8 cellular contexts compared by ENCODE assay signal in genomic region chr2:230713331-230714121, GRCh38. TPM values are rescaled to one million over a fixed set of nuclear protein-coding genes. Genes with fewer than 3 reads are reported as not detected.
DNase-seq lines count a peak whose midpoint lies in the region; ATAC-seq and TF ChIP-seq lines count a peak whose summit lies in the region.

No MANE protein-coding gene starts in this region.

- H3K4me3 ChIP-seq in NT2/D1 (ENCODE audit: insufficient read length, low read depth) (peak overlapping the region; percentile 85), fibroblast of mammary gland (ENCODE audit: control insufficient read depth, low read depth, low read length) (peak overlapping the region; percentile 87), thymus (ENCODE audit: low read length) (peak overlapping the region; percentile 96)

- H3K36me3 Mint-ChIP-seq in natural killer cell treated with Interleukin-12 subunit alpha and Interleukin-12 subunit beta and Interleukin-15 and Interleukin-18, amount 100 ng/mL, for 72 hours, result peaks cover 22% of the 10 kb centered on the region

- H3K27me3 Mint-ChIP-seq in natural killer cell treated with Interleukin-12 subunit alpha and Interleukin-12 subunit beta and Interleukin-15 and Interleukin-18, amount 100 ng/mL, for 72 hours, result no peaks in the 10 kb centered on the region

- no peaks in the 10 kb centered on the region for H3K9me3 Mint-ChIP-seq in natural killer cell treated with Interleukin-12 subunit alpha and Interleukin-12 subunit beta and Interleukin-15 and Interleukin-18, amount 100 ng/mL, for 72 hours

- peaks cover 2% of the 10 kb centered on the region for H3K4me1 ChIP-seq in NT2/D1 (ENCODE audit: insufficient read depth, insufficient read length)
- peaks cover 8% of the 10 kb centered on the region for H3K4me1 ChIP-seq in thymus (ENCODE audit: control insufficient read depth, insufficient read depth, low read length)

- peak overlapping the region; percentile 90 to 91 for H3K27ac Mint-ChIP-seq in natural killer cell treated with Interleukin-12 subunit alpha and Interleukin-12 subunit beta and Interleukin-15 and Interleukin-18, amount 100 ng/mL, for 72 hours

- H3K9ac ChIP-seq in NT2/D1 (ENCODE audit: insufficient read length, low read depth), result peak overlapping the region; percentile 90

- peak overlapping the region; percentile 98 for H3K4me3 Mint-ChIP-seq in natural killer cell treated with Interleukin-12 subunit alpha and Interleukin-12 subunit beta and Interleukin-15 and Interleukin-18, amount 100 ng/mL, for 72 hours

- no peak for TF ChIP-seq CTCF in fibroblast of mammary gland (conservative IDR thresholded peaks at IDR 0.05; ENCODE audit: control insufficient read depth, insufficient read depth, low read depth, low read length)

- no peak for DNase-seq in NT2/D1 (ENCODE audit: low read depth, low spot score)
- peak; percentile 24 for DNase-seq in activated T-helper 1 cell treated with Interleukin-2 at 50 U/mL for 16 hours (ENCODE audit: low read depth)
- no peak for DNase-seq in fibroblast of mammary gland (ENCODE audit: low read depth)
- DNase-seq in natural killer cell treated with Interleukin-12 subunit alpha and Interleukin-12 subunit beta and Interleukin-15 and Interleukin-18, amount 100 ng/mL, for 72 hours (ENCODE audit: low spot score), result peak; percentile 64
- DNase-seq in NCI-H524 treated with DMSO at 0.1 percent for 48 hours (lab: John Stamatoyannopoulos, UW), result no peak

- WGBS in thymus, result under 1% methylated on average over 62 of the region's 62 CpGs

- H3K27me3 ChIP-seq in NT2/D1 (ENCODE audit: insufficient read depth, insufficient read length), result no peaks in the 10 kb centered on the region
- H3K27me3 ChIP-seq in thymus (ENCODE audit: control insufficient read depth, insufficient read depth), result no peaks in the 10 kb centered on the region

- H3K27ac ChIP-seq in thymus (ENCODE audit: low read depth), result peak overlapping the region; percentile 92

- H3K4me1 Mint-ChIP-seq in natural killer cell treated with Interleukin-12 subunit alpha and Interleukin-12 subunit beta and Interleukin-15 and Interleukin-18, amount 100 ng/mL, for 72 hours (ENCODE audit: low read depth in 2 of 2), result peaks cover 44 to 56% of the 10 kb centered on the region in 2 donors

- peak; percentile 20 for ATAC-seq in GM18498 (IDR thresholded peaks at IDR 0.05; ENCODE audit: unreplicated experiment)
- ATAC-seq in HG02798 (IDR thresholded peaks at IDR 0.05; ENCODE audit: poor library complexity, unreplicated experiment), result peak; percentile 11
- ATAC-seq in natural killer cell treated with Interleukin-12 subunit alpha and Interleukin-12 subunit beta and Interleukin-15 and Interleukin-18, amount 100 ng/mL, for 72 hours, result peak; percentile 22 to 37

- H3K36me3 ChIP-seq in NT2/D1 (ENCODE audit: insufficient read depth, insufficient read length, low read length), result peaks cover 10% of the 10 kb centered on the region
- no peaks in the 10 kb centered on the region for H3K36me3 ChIP-seq in thymus (ENCODE audit: control insufficient read depth, insufficient read depth)

- no peaks in the 10 kb centered on the region for H3K9me3 ChIP-seq in NT2/D1 (ENCODE audit: insufficient read depth, low read length)
- H3K9me3 ChIP-seq in thymus (ENCODE audit: control insufficient read depth), result no peaks in the 10 kb centered on the region

RNA-seq across cellular contexts. Expression of gene CAB39, which starts 0.9 kb away (rescaled TPM):
- 100 to 1,000 TPM; 139 to 146 TPM for total RNA-seq in natural killer cell treated with Interleukin-12 subunit alpha and Interleukin-12 subunit beta and Interleukin-15 and Interleukin-18, amount 100 ng/mL, for 72 hours
- 49.2 TPM for polyA plus RNA-seq in thymus

Comparison
In these comparisons a context has a peak if more than half of its experiments do, and no peak if none do; other contexts are left out.
1. DNase-seq: peak in activated T-helper 1 cell treated with Interleukin-2 at 50 U/mL for 16 hours (single experiment) and natural killer cell treated with Interleukin-12 subunit alpha and Interleukin-12 subunit beta and Interleukin-15 and Interleukin-18, amount 100 ng/mL, for 72 hours (single experiment); none in NT2/D1 (single experiment), fibroblast of mammary gland (single experiment) and NCI-H524 treated with DMSO at 0.1 percent for 48 hours (single experiment).
2. Peak in every context shown above with its lines, with median percentiles within 50 percentile points of each other: ATAC-seq and H3K4me3 ChIP-seq.